In genomic region chr13:20193924-20194631, GRCh38 we compare ENCODE assay signal across 11 cellular contexts. TPM values are rescaled to one million over a fixed set of nuclear protein-coding genes. Genes with fewer than 3 reads are reported as not detected.
A peak's percentile ranks its signal among the peaks of the same experiment; 100 is the strongest.
DNase-seq lines count a peak whose midpoint lies in the region; ATAC-seq and TF ChIP-seq lines count a peak whose summit lies in the region.
"Had no signal": no experiment of that assay in that cellular context is flagged by ENCODE, and none has a peak within 500 bp of the region (broad histone marks: within the 10 kb centered on the region; RNA-seq: fewer than 3 reads in every experiment).

No MANE protein-coding gene starts in this region.

- H3K4me3 ChIP-seq in heart right ventricle (peak overlapping the region in 6 of 10 donors; percentile 49 to 72 (median 62)), right atrium auricular region (peak overlapping the region in 1 of 2 donors; percentile 64), iPS-15b (ENCODE audit: low read depth, low read length) (peak overlapping the region; percentile 58), suprapubic skin (peak overlapping the region; percentile 61)

- WGBS in heart right ventricle, 2 donors = 23 to 40% methylated on average over 26 of the region's 26 CpGs
- 11% methylated on average over 16 of the region's 26 CpGs for WGBS in suprapubic skin

- H3K36me3 ChIP-seq in heart right ventricle = no peaks in the 10 kb centered on the region
- no peaks in the 10 kb centered on the region for H3K36me3 ChIP-seq in right atrium auricular region
- no peaks in the 10 kb centered on the region for H3K36me3 ChIP-seq in iPS-15b (ENCODE audit: control insufficient read depth, insufficient read depth, low read length)
- H3K36me3 ChIP-seq in suprapubic skin = no peaks in the 10 kb centered on the region

- H3K27ac Mint-ChIP-seq in activated B cell treated with CpG ODN at 0.5 μM for 24 hours = no peak overlapping the region

- no peak for TF ChIP-seq EP300 in suprapubic skin (IDR thresholded peaks at IDR 0.05)

- H3K27me3 ChIP-seq in heart right ventricle = peaks cover 17 to 82% (median 61%) of the 10 kb centered on the region in 7 donors
- peaks cover 5 to 24% of the 10 kb centered on the region in 2 donors for H3K27me3 ChIP-seq in right atrium auricular region
- peaks cover 86% of the 10 kb centered on the region for H3K27me3 ChIP-seq in iPS-15b (ENCODE audit: control insufficient read depth, insufficient read depth, low read length)
- peaks cover 33% of the 10 kb centered on the region for H3K27me3 ChIP-seq in suprapubic skin

- CTCF ChIA-PET in activated B cell treated with CpG ODN at 0.5 μM for 24 hours (lab: Charles Lee) = no interaction called here

- no peaks in the 10 kb centered on the region for H3K36me3 Mint-ChIP-seq in activated B cell treated with CpG ODN at 0.5 μM for 24 hours (ENCODE audit: low read depth)

- H3K4me1 ChIP-seq in heart right ventricle (peaks cover 3 to 36% (median 23%) of the 10 kb centered on the region in 9 donors), right atrium auricular region (peaks cover 0 to 30% of the 10 kb centered on the region in 2 donors), iPS-15b (ENCODE audit: control insufficient read depth, insufficient read depth, low read length) (peaks cover 2% of the 10 kb centered on the region), suprapubic skin (peaks cover 37% of the 10 kb centered on the region)

- peaks cover 50% of the 10 kb centered on the region for H3K27me3 Mint-ChIP-seq in activated B cell treated with CpG ODN at 0.5 μM for 24 hours

- TF ChIP-seq POLR2A in suprapubic skin (IDR thresholded peaks at IDR 0.05) = no peak

- H3K4me3 Mint-ChIP-seq in activated B cell treated with CpG ODN at 0.5 μM for 24 hours = peak overlapping the region; percentile 72

- H3K9me3 ChIP-seq in heart right ventricle (no peaks in the 10 kb centered on the region), right atrium auricular region (no peaks in the 10 kb centered on the region), iPS-15b (ENCODE audit: control insufficient read depth, insufficient read depth, low read length) (no peaks in the 10 kb centered on the region), suprapubic skin (no peaks in the 10 kb centered on the region)

- peaks cover 20% of the 10 kb centered on the region for H3K4me1 Mint-ChIP-seq in activated B cell treated with CpG ODN at 0.5 μM for 24 hours

- no peak for ATAC-seq in heart right ventricle
- ATAC-seq in activated B cell treated with CpG ODN at 0.5 μM for 24 hours (ENCODE audit: low read depth) = peak; percentile 46
- no peak for ATAC-seq in GM19351 (IDR thresholded peaks at IDR 0.05; ENCODE audit: unreplicated experiment)

- TF ChIP-seq CTCF in heart right ventricle (IDR thresholded peaks at IDR 0.05) (no peak), right atrium auricular region (IDR thresholded peaks at IDR 0.05) (no peak), activated B cell treated with CpG ODN at 0.5 μM for 24 hours (IDR thresholded peaks at IDR 0.05) (no peak), suprapubic skin (IDR thresholded peaks at IDR 0.05) (no peak)

- no peak overlapping the region for H3K9ac ChIP-seq in iPS-15b (ENCODE audit: low read depth, low read length)

- DNase-seq in heart right ventricle (no peak), right atrium auricular region (ENCODE audit: low spot score) (no peak), activated B cell treated with CpG ODN at 0.5 μM for 24 hours (no peak), suprapubic skin (ENCODE audit: low spot score in 2 of 2) (no peak), NCI-H2171 treated with DMSO at 0.1 percent for 48 hours (lab: John Stamatoyannopoulos, UW) (no peak), NCI-H510A treated with DMSO at 0.1 percent for 48 hours (lab: John Stamatoyannopoulos, UW) (no peak)

- H3K9me3 Mint-ChIP-seq in activated B cell treated with CpG ODN at 0.5 μM for 24 hours = no peaks in the 10 kb centered on the region

- POLR2A ChIA-PET in activated B cell treated with CpG ODN at 0.5 μM for 24 hours (lab: Charles Lee) = no interaction called here

- H3K27ac ChIP-seq in heart right ventricle (no peak overlapping the region), right atrium auricular region (no peak overlapping the region), suprapubic skin (peak overlapping the region; percentile 46)

- intact Hi-C loops in heart right ventricle (cut with DNase I) = loop anchor here in 3 of 10 donors (10.0 kb wide), 2 partner anchors 301 to 731 kb away; no protein-coding TSS in a partner anchor
- intact Hi-C loops in activated B cell treated with CpG ODN at 0.5 μM for 24 hours (cut with micrococcal nuclease) = loop anchor here (10.0 kb wide), 2 partner anchors 301 to 511 kb away; partner anchors contain the start of gene IL17D

RNA-seq across cellular contexts. Expression of gene GJB2, which starts 1.3 kb away (rescaled TPM):
- total RNA-seq in heart right ventricle (under 1 TPM in 9 of 10 donors, not detected in 1; 0.09 to 0.44 (median 0.21) TPM), right atrium auricular region (under 1 TPM in 1 of 2 donors, not detected in 1; 0.20 TPM), activated B cell treated with CpG ODN at 0.5 μM for 24 hours (not detected in 2 replicates), suprapubic skin (100 to 1,000 TPM in 1 of 4 donors, 10 to 100 TPM in 3; 32.8 to 129 (median 77.5) TPM)
- polyA plus RNA-seq in heart right ventricle = under 1 TPM; 0.29 to 0.90 TPM
- total RNA-seq: glomerular endothelial cell had no signal

RNA-seq across cellular contexts. Expression of gene GJA3, which starts 33.2 kb away (rescaled TPM):
- total RNA-seq in heart right ventricle = 10 to 100 TPM; 14.2 to 30.1 (median 19.4) TPM
- polyA plus RNA-seq in heart right ventricle = 1 to 10 TPM; 4.0 to 4.3 TPM
- total RNA-seq in right atrium auricular region = 1 to 10 TPM; 3.2 to 8.5 TPM
- total RNA-seq in activated B cell treated with CpG ODN at 0.5 μM for 24 hours = 0.09 and 0.10 TPM in 2 replicates
- total RNA-seq in suprapubic skin = under 1 TPM in 3 of 4 donors, not detected in 1; 0.25 to 0.94 (median 0.30) TPM

RNA-seq across cellular contexts. Expression of gene GJB6, which starts 38.0 kb away (rescaled TPM):
- total RNA-seq in heart right ventricle (under 1 TPM in 1 of 10 donors, not detected in 9; 0.61 TPM), right atrium auricular region (not detected), activated B cell treated with CpG ODN at 0.5 μM for 24 hours (not detected in 2 replicates), suprapubic skin (100 to 1,000 TPM in 1 of 4 donors, 10 to 100 TPM in 3; 32.4 to 128 (median 68.0) TPM)
- polyA plus RNA-seq in heart right ventricle = under 1 TPM in 1 of 2 donors, not detected in 1; 0.06 TPM
- total RNA-seq: glomerular endothelial cell, LHCN-M2, skeletal muscle tissue had no signal

Comparison
In these comparisons a context has a peak if more than half of its experiments do, and no peak if none do; other contexts are left out.
1. RNA of gene GJB2, which starts 1.3 kb away (total RNA-seq): 32.8 to 129 TPM in suprapubic skin; 0.09 to 0.44 TPM in heart right ventricle, 0.20 TPM in right atrium auricular region and not detected in activated B cell treated with CpG ODN at 0.5 μM for 24 hours; every median in the first group is over 10 times any median in the second.
2. RNA of gene GJB6, which starts 38.0 kb away (total RNA-seq): 32.4 to 128 TPM in suprapubic skin; 0.61 TPM in heart right ventricle, not detected in right atrium auricular region and not detected in activated B cell treated with CpG ODN at 0.5 μM for 24 hours; every median in the first group is over 10 times any median in the second.